9 cellular contexts compared by ENCODE assay signal in the genomic region with DNA sequence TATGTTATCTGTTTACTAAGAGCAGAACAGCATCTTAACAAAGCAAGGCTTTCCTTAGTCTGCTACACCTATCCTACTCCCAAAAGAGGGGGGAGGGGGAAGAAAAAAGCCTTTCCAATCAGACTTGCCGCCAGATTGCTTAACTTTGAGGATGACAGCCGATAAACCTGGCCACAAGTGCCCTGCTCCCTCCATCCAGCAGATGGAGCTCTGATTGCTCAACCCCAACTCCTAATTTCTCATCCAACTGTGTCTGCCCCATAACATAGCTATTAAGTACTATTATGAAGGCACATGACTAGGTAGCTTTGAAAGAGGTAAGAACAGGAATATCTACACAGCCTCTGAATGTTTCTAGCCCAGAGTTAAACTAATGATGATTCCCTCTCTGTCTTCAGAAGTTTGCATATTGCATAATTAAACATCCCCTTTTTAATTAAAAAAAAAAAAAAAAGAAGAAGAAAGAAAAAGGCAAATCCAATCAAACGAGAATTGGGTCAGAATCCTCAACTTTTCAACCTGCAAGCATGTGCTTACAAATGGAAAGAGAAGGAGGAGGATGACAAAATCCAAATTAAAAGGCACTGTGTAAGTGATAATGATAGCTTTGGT.
DNase-seq lines count a peak whose midpoint lies in the region; ATAC-seq, FAIRE-seq and TF ChIP-seq lines count a peak whose summit lies in the region.
"Had no signal": no experiment of that assay in that cellular context is flagged by ENCODE, and none has a peak within 500 bp of the region (broad histone marks: within the 10 kb centered on the region; RNA-seq: fewer than 3 reads in every experiment).

No MANE protein-coding gene starts in this region.

- H3K9me3 ChIP-seq in heart right ventricle = peaks cover 0 to 6% (median 0%) of the 10 kb centered on the region in 11 donors
- H3K9me3 ChIP-seq in right atrium auricular region = no peaks in the 10 kb centered on the region
- H3K9me3 ChIP-seq in left lung = no peaks in the 10 kb centered on the region

- no peak for FAIRE-seq in H54 (lab: Jason Lieb, UNC)
- FAIRE-seq: colon had no signal

- DNase-seq in heart right ventricle (no peak), right atrium auricular region (ENCODE audit: low spot score) (no peak), LoVo (ENCODE audit: low spot score) (peak; percentile 39), left lung (no peak), H54 (ENCODE audit: insufficient read length, low spot score) (no peak)
- peak; percentile 12 for DNase-seq in activated naive CD8-positive, alpha-beta T cell treated with anti-CD3 and anti-CD28 coated beads, Interleukin-2, amount 50 U/mL, for 24 hours

- H3K9me3 Mint-ChIP-seq in activated naive CD8-positive, alpha-beta T cell treated with anti-CD3 and anti-CD28 coated beads, Interleukin-2, amount 50 U/mL, for 24 hours = peaks cover 3% of the 10 kb centered on the region

- H3K27ac Mint-ChIP-seq in activated naive CD8-positive, alpha-beta T cell treated with anti-CD3 and anti-CD28 coated beads, Interleukin-2, amount 50 U/mL, for 24 hours = no peak overlapping the region

- H3K36me3 Mint-ChIP-seq in activated naive CD8-positive, alpha-beta T cell treated with anti-CD3 and anti-CD28 coated beads, Interleukin-2, amount 50 U/mL, for 24 hours (ENCODE audit: low read depth) = no peaks in the 10 kb centered on the region

- no peak overlapping the region for H3K4me3 Mint-ChIP-seq in activated naive CD8-positive, alpha-beta T cell treated with anti-CD3 and anti-CD28 coated beads, Interleukin-2, amount 50 U/mL, for 24 hours

- no peak overlapping the region for H3K27ac ChIP-seq in heart right ventricle
- no peak overlapping the region for H3K27ac ChIP-seq in right atrium auricular region
- H3K27ac ChIP-seq in left lung = no peak overlapping the region

- no peak for TF ChIP-seq POLR2A in H54 (IDR thresholded peaks at IDR 0.05; ENCODE audit: low read depth, low read length)

- H3K4me3 ChIP-seq in heart right ventricle (no peak overlapping the region), right atrium auricular region (no peak overlapping the region), left lung (no peak overlapping the region)

- H3K36me3 ChIP-seq in heart right ventricle = no peaks in the 10 kb centered on the region
- H3K36me3 ChIP-seq in right atrium auricular region = no peaks in the 10 kb centered on the region
- no peaks in the 10 kb centered on the region for H3K36me3 ChIP-seq in left lung

- H3K4me1 Mint-ChIP-seq in activated naive CD8-positive, alpha-beta T cell treated with anti-CD3 and anti-CD28 coated beads, Interleukin-2, amount 50 U/mL, for 24 hours = no peaks in the 10 kb centered on the region

- intact Hi-C loops in heart right ventricle (cut with DNase I) = loop anchor here in 5 of 10 donors (5.0 to 10.0 kb wide), 2 partner anchors 149 to 152 kb away; no protein-coding TSS in a partner anchor
- intact Hi-C loops in left lung (cut with DNase I) = no loop called here

- no peaks in the 10 kb centered on the region for H3K4me1 ChIP-seq in heart right ventricle
- no peaks in the 10 kb centered on the region for H3K4me1 ChIP-seq in right atrium auricular region
- no peaks in the 10 kb centered on the region for H3K4me1 ChIP-seq in left lung

- WGBS in heart right ventricle, 2 donors = 36 to 37% methylated on average over 3 of the region's 3 CpGs

- H3K27me3 Mint-ChIP-seq in activated naive CD8-positive, alpha-beta T cell treated with anti-CD3 and anti-CD28 coated beads, Interleukin-2, amount 50 U/mL, for 24 hours = peaks cover 6% of the 10 kb centered on the region

- TF ChIP-seq CTCF in heart right ventricle (IDR thresholded peaks at IDR 0.05) (peak in 8 of 9 donors; percentile 8 to 68 (median 54)), right atrium auricular region (IDR thresholded peaks at IDR 0.05) (peak in 1 of 2 donors; percentile 62), left lung (IDR thresholded peaks at IDR 0.05) (peak; percentile 42 to 46)

- ATAC-seq in heart right ventricle = no peak
- peak; percentile 86 for ATAC-seq in GM21619 (IDR thresholded peaks at IDR 0.05; ENCODE audit: unreplicated experiment)
- ATAC-seq in activated naive CD8-positive, alpha-beta T cell treated with anti-CD3 and anti-CD28 coated beads, Interleukin-2, amount 50 U/mL, for 24 hours = no peak
- ATAC-seq in left lung = peak; percentile 62
- no peak for ATAC-seq in GM19328 (IDR thresholded peaks at IDR 0.05; ENCODE audit: unreplicated experiment)

- H3K27me3 ChIP-seq in heart right ventricle (no peaks in the 10 kb centered on the region), right atrium auricular region (no peaks in the 10 kb centered on the region), left lung (no peaks in the 10 kb centered on the region)

Comparison
In these comparisons a context has a peak if more than half of its experiments do, and no peak if none do; other contexts are left out.
1. ATAC-seq: peak in GM21619 (single experiment) and left lung (single experiment); none in heart right ventricle (0 of 8), activated naive CD8-positive, alpha-beta T cell treated with anti-CD3 and anti-CD28 coated beads, Interleukin-2, amount 50 U/mL, for 24 hours (single experiment) and GM19328 (single experiment).
2. DNase-seq: peak in LoVo (single experiment) and activated naive CD8-positive, alpha-beta T cell treated with anti-CD3 and anti-CD28 coated beads, Interleukin-2, amount 50 U/mL, for 24 hours (single experiment); none in heart right ventricle (0 of 2), right atrium auricular region (single experiment), left lung (0 of 2) and H54 (single experiment).